ENCODE assay signal across 9 cellular contexts in genomic region chr9:36878986-36879982, GRCh38.
DNase-seq lines count a peak whose midpoint lies in the region; ATAC-seq and TF ChIP-seq lines count a peak whose summit lies in the region.
"Had no signal": no experiment of that assay in that cellular context is flagged by ENCODE, and none has a peak within 500 bp of the region (broad histone marks: within the 10 kb centered on the region; RNA-seq: fewer than 3 reads in every experiment).

No MANE protein-coding gene starts in this region.

- no peak overlapping the region for H3K27ac Mint-ChIP-seq in activated naive CD8-positive, alpha-beta T cell treated with anti-CD3 and anti-CD28 coated beads, Interleukin-2, amount 50 U/mL, for 24 hours
- no peak overlapping the region for H3K27ac Mint-ChIP-seq in activated naive CD8-positive, alpha-beta T cell treated with anti-CD3 and anti-CD28 coated beads for 36 hours
- H3K27ac Mint-ChIP-seq in stimulated activated naive CD8-positive, alpha-beta T cell treated with anti-CD3 and anti-CD28 coated beads, Interleukin-15, amount 100 ng/mL, for 72 hours: no peak overlapping the region

- peak; percentile 24 for DNase-seq in activated naive CD8-positive, alpha-beta T cell treated with anti-CD3 and anti-CD28 coated beads, Interleukin-2, amount 50 U/mL, for 24 hours
- no peak for DNase-seq in activated naive CD8-positive, alpha-beta T cell treated with anti-CD3 and anti-CD28 coated beads for 36 hours
- DNase-seq in stimulated activated naive CD8-positive, alpha-beta T cell treated with anti-CD3 and anti-CD28 coated beads, Interleukin-15, amount 100 ng/mL, for 72 hours: peak in 1 of 2 donors; percentile 68
- DNase-seq in 8988T (no peak), mucosa of descending colon (no peak)
- DNase-seq: NCI-H510A had no signal

- ATAC-seq in activated naive CD8-positive, alpha-beta T cell treated with anti-CD3 and anti-CD28 coated beads, Interleukin-2, amount 50 U/mL, for 24 hours: peak; percentile 83
- peak; percentile 83 for ATAC-seq in GM21786 (IDR thresholded peaks at IDR 0.05; ENCODE audit: unreplicated experiment)
- ATAC-seq in HG03565 (IDR thresholded peaks at IDR 0.05; ENCODE audit: unreplicated experiment): peak; percentile 67
- peak; percentile 98 for ATAC-seq in stimulated activated naive CD8-positive, alpha-beta T cell treated with anti-CD3 and anti-CD28 coated beads, Interleukin-15, amount 100 ng/mL, for 72 hours
- no peak for ATAC-seq in mucosa of descending colon
- ATAC-seq in GM21528 (IDR thresholded peaks at IDR 0.05; ENCODE audit: low FRiP score, unreplicated experiment): no peak

- no peaks in the 10 kb centered on the region for H3K4me1 ChIP-seq in mucosa of descending colon (ENCODE audit: low read depth)

- peaks cover 5% of the 10 kb centered on the region for H3K27me3 Mint-ChIP-seq in activated naive CD8-positive, alpha-beta T cell treated with anti-CD3 and anti-CD28 coated beads, Interleukin-2, amount 50 U/mL, for 24 hours
- H3K27me3 Mint-ChIP-seq in activated naive CD8-positive, alpha-beta T cell treated with anti-CD3 and anti-CD28 coated beads for 36 hours: no peaks in the 10 kb centered on the region
- H3K27me3 Mint-ChIP-seq in stimulated activated naive CD8-positive, alpha-beta T cell treated with anti-CD3 and anti-CD28 coated beads, Interleukin-15, amount 100 ng/mL, for 72 hours: peaks cover 30% of the 10 kb centered on the region

- intact Hi-C loops in mucosa of descending colon (cut with DNase I, micrococcal nuclease): no loop called here

- no peaks in the 10 kb centered on the region for H3K9me3 Mint-ChIP-seq in activated naive CD8-positive, alpha-beta T cell treated with anti-CD3 and anti-CD28 coated beads, Interleukin-2, amount 50 U/mL, for 24 hours
- no peaks in the 10 kb centered on the region for H3K9me3 Mint-ChIP-seq in activated naive CD8-positive, alpha-beta T cell treated with anti-CD3 and anti-CD28 coated beads for 36 hours
- H3K9me3 Mint-ChIP-seq in stimulated activated naive CD8-positive, alpha-beta T cell treated with anti-CD3 and anti-CD28 coated beads, Interleukin-15, amount 100 ng/mL, for 72 hours: no peaks in the 10 kb centered on the region

- peaks cover 5% of the 10 kb centered on the region for H3K4me1 Mint-ChIP-seq in activated naive CD8-positive, alpha-beta T cell treated with anti-CD3 and anti-CD28 coated beads, Interleukin-2, amount 50 U/mL, for 24 hours
- H3K4me1 Mint-ChIP-seq in activated naive CD8-positive, alpha-beta T cell treated with anti-CD3 and anti-CD28 coated beads for 36 hours: no peaks in the 10 kb centered on the region
- H3K4me1 Mint-ChIP-seq in stimulated activated naive CD8-positive, alpha-beta T cell treated with anti-CD3 and anti-CD28 coated beads, Interleukin-15, amount 100 ng/mL, for 72 hours: no peaks in the 10 kb centered on the region

- H3K9me3 ChIP-seq in mucosa of descending colon: no peaks in the 10 kb centered on the region

- H3K36me3 ChIP-seq in mucosa of descending colon (ENCODE audit: low read depth): no peaks in the 10 kb centered on the region

- no peak overlapping the region for H3K4me3 Mint-ChIP-seq in activated naive CD8-positive, alpha-beta T cell treated with anti-CD3 and anti-CD28 coated beads, Interleukin-2, amount 50 U/mL, for 24 hours
- H3K4me3 Mint-ChIP-seq in activated naive CD8-positive, alpha-beta T cell treated with anti-CD3 and anti-CD28 coated beads for 36 hours: no peak overlapping the region
- H3K4me3 Mint-ChIP-seq in stimulated activated naive CD8-positive, alpha-beta T cell treated with anti-CD3 and anti-CD28 coated beads, Interleukin-15, amount 100 ng/mL, for 72 hours: no peak overlapping the region

- no peak for TF ChIP-seq CTCF in mucosa of descending colon (IDR thresholded peaks at IDR 0.05)

- H3K36me3 Mint-ChIP-seq in activated naive CD8-positive, alpha-beta T cell treated with anti-CD3 and anti-CD28 coated beads, Interleukin-2, amount 50 U/mL, for 24 hours (ENCODE audit: low read depth): no peaks in the 10 kb centered on the region
- no peaks in the 10 kb centered on the region for H3K36me3 Mint-ChIP-seq in activated naive CD8-positive, alpha-beta T cell treated with anti-CD3 and anti-CD28 coated beads for 36 hours

- H3K4me3 ChIP-seq in mucosa of descending colon: no peak overlapping the region

Comparison
In these comparisons a context has a peak if more than half of its experiments do, and no peak if none do; other contexts are left out.
1. ATAC-seq: peak in activated naive CD8-positive, alpha-beta T cell treated with anti-CD3 and anti-CD28 coated beads, Interleukin-2, amount 50 U/mL, for 24 hours (single experiment), GM21786 (single experiment), HG03565 (single experiment) and stimulated activated naive CD8-positive, alpha-beta T cell treated with anti-CD3 and anti-CD28 coated beads, Interleukin-15, amount 100 ng/mL, for 72 hours (single experiment); none in mucosa of descending colon (single experiment) and GM21528 (single experiment).